Comparison of ENCODE assay signal across 8 cellular contexts in genomic region chr5:160269017-160269416, GRCh38. TPM values are rescaled to one million over a fixed set of nuclear protein-coding genes. Genes with fewer than 3 reads are reported as not detected.
A peak's percentile ranks its signal among the peaks of the same experiment; 100 is the strongest.
DNase-seq lines count a peak whose midpoint lies in the region; ATAC-seq and TF ChIP-seq lines count a peak whose summit lies in the region.
"Had no signal": no experiment of that assay in that cellular context is flagged by ENCODE, and none has a peak within 500 bp of the region (broad histone marks: within the 10 kb centered on the region; RNA-seq: fewer than 3 reads in every experiment).

No MANE protein-coding gene starts in this region.

- H3K27ac ChIP-seq in liver (ENCODE audit: low read depth in 1 of 2, low read length in 2 of 2) (peak overlapping the region; percentile 59 to 63), upper lobe of left lung (peak overlapping the region; percentile 72 to 83 (median 78))

- no peaks in the 10 kb centered on the region for H3K36me3 ChIP-seq in liver (ENCODE audit: control insufficient read depth in 4 of 4, insufficient read depth in 3 of 4, low read depth in 1 of 4, low read length in 3 of 4)
- peaks cover 0 to 2% (median 0%) of the 10 kb centered on the region in 4 donors for H3K36me3 ChIP-seq in upper lobe of left lung
- no peaks in the 10 kb centered on the region for H3K36me3 ChIP-seq in HAP-1 (replicated peaks)

- TF ChIP-seq POLR2A in upper lobe of left lung (IDR thresholded peaks at IDR 0.05) = no peak

- no peak overlapping the region for H3K9ac ChIP-seq in liver (ENCODE audit: low read depth in 1 of 2, low read length in 2 of 2)

- peak; percentile 70 to 90 for ATAC-seq in upper lobe of left lung (ENCODE audit: low FRiP score in 2 of 2)
- no peak for ATAC-seq in HG02678 (IDR thresholded peaks at IDR 0.05; ENCODE audit: unreplicated experiment)
- ATAC-seq in HG02938 (IDR thresholded peaks at IDR 0.05; ENCODE audit: unreplicated experiment) = no peak

- H3K4me3 ChIP-seq in cardiac fibroblast (replicated peaks in 1 of 2; ENCODE audit: low read depth in 2 of 2, low read length in 2 of 2) = no peak overlapping the region
- no peak overlapping the region for H3K4me3 ChIP-seq in liver (ENCODE audit: low read depth in 1 of 3, low read length in 3 of 3)
- H3K4me3 ChIP-seq in upper lobe of left lung = peak overlapping the region in 1 of 4 donors; percentile 12
- no peak overlapping the region for H3K4me3 ChIP-seq in HAP-1

- H3K9me3 ChIP-seq in liver (ENCODE audit: control insufficient read depth in 4 of 4, low read length in 3 of 4) (no peaks in the 10 kb centered on the region), upper lobe of left lung (no peaks in the 10 kb centered on the region), HAP-1 (no peaks in the 10 kb centered on the region)

- DNase-seq in NCI-H1436 treated with DMSO at 0.1 percent for 48 hours (lab: John Stamatoyannopoulos, UW) (peak; percentile 43), cardiac fibroblast (ENCODE audit: low read depth in 2 of 2) (peak; percentile 87 to 90), upper lobe of left lung (peak in 1 of 2 donors; percentile 97), HAP-1 (ENCODE audit: low spot score in 2 of 2) (no peak)
- DNase-seq: activated CD4-positive, alpha-beta T cell treated with anti-CD3 and anti-CD28 coated beads, Interleukin-2, amount 10 ng/mL, durations not matched to agents 24 days and 14 days had no signal

- peak in 1 of 4 donors; percentile 84 for TF ChIP-seq EP300 in upper lobe of left lung (IDR thresholded peaks at IDR 0.05)

- in situ Hi-C loops in HAP-1 (cut with MboI; ENCODE audit: low sequenced_read_pairs) = no loop called here

- peaks cover 0 to 11% (median 1%) of the 10 kb centered on the region in 4 donors for H3K4me1 ChIP-seq in liver (ENCODE audit: control insufficient read depth in 4 of 4, insufficient read depth in 4 of 4, low read length in 3 of 4)
- peaks cover 34 to 47% (median 41%) of the 10 kb centered on the region in 4 donors for H3K4me1 ChIP-seq in upper lobe of left lung
- H3K4me1 ChIP-seq in HAP-1 = no peaks in the 10 kb centered on the region

- TF ChIP-seq CTCF in cardiac fibroblast (IDR thresholded peaks at IDR 0.05; ENCODE audit: low read depth, low read length) (no peak), liver (IDR thresholded peaks at IDR 0.05; ENCODE audit: low read depth, low read length, missing input control) (no peak), upper lobe of left lung (IDR thresholded peaks at IDR 0.05) (no peak)

- WGBS in liver = 55% methylated on average over 10 of the region's 10 CpGs
- WGBS in upper lobe of left lung, 2 donors = 20 to 22% methylated on average over 9 to 10 of the region's 10 CpGs

- H3K27me3 ChIP-seq in liver (ENCODE audit: control insufficient read depth in 4 of 4, insufficient read depth in 4 of 4, low read length in 3 of 4) (no peaks in the 10 kb centered on the region), upper lobe of left lung (no peaks in the 10 kb centered on the region), HAP-1 (ENCODE audit: low read depth) (no peaks in the 10 kb centered on the region)

- no peak for TF ChIP-seq RAD21 in liver (IDR thresholded peaks at IDR 0.05)

TF ChIP-seq in liver, 16 proteins besides CTCF, POLR2A, EP300 and RAD21:
- TF ChIP-seq GABPA (IDR thresholded peaks at IDR 0.05 in 1 of 2, conservative IDR thresholded peaks at IDR 0.05 in 1 of 2) (no peak), FOXA2 (IDR thresholded peaks at IDR 0.05) (no peak), YY1 (IDR thresholded peaks at IDR 0.05) (no peak), EGR1 (IDR thresholded peaks at IDR 0.05; ENCODE audit: low read depth in 2 of 2) (no peak), TAF1 (conservative IDR thresholded peaks at IDR 0.05) (no peak), JUND (IDR thresholded peaks at IDR 0.05) (peak in 1 of 2 donors; percentile 20), REST (IDR thresholded peaks at IDR 0.05) (no peak), RXRA (IDR thresholded peaks at IDR 0.05) (peak; percentile 67 to 68), NR2F2 (IDR thresholded peaks at IDR 0.05) (peak; percentile 89), HNF4A (conservative IDR thresholded peaks at IDR 0.05) (no peak), ZBTB33 (IDR thresholded peaks at IDR 0.05) (no peak), SP1 (IDR thresholded peaks at IDR 0.05) (peak; percentile 28)
- TF ChIP-seq, protein P1, sequence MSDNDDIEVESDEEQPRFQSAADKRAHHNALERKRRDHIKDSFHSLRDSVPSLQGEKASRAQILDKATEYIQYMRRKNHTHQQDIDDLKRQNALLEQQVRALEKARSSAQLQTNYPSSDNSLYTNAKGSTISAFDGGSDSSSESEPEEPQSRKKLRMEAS (IDR thresholded peaks at IDR 0.05) = no peak
- TF ChIP-seq, protein P2, sequence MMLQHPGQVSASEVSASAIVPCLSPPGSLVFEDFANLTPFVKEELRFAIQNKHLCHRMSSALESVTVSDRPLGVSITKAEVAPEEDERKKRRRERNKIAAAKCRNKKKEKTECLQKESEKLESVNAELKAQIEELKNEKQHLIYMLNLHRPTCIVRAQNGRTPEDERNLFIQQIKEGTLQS (IDR thresholded peaks at IDR 0.05) = no peak

RNA-seq across cellular contexts. Expression of gene FABP6, which starts 39.7 kb away (rescaled TPM):
- total RNA-seq in liver = not detected
- not detected for polyA plus RNA-seq in liver
- 10 to 100 TPM in 2 of 6 donors, 1 to 10 TPM in 2, not detected in 2; 4.4 to 14.4 (median 9.1) TPM for total RNA-seq in upper lobe of left lung
- total RNA-seq: activated CD4-positive, alpha-beta T cell treated with anti-CD3 and anti-CD28 coated beads, Interleukin-2, amount 10 ng/mL, durations not matched to agents 24 days and 14 days had no signal

RNA-seq across cellular contexts. Expression of gene CCNJL, which starts 43.3 kb away (rescaled TPM):
- total RNA-seq in liver (under 1 TPM; 0.84 TPM), upper lobe of left lung (10 to 100 TPM; 15.6 to 25.2 (median 21.2) TPM)
- polyA plus RNA-seq in liver = under 1 TPM; 0.07 to 0.42 TPM
- total RNA-seq: activated CD4-positive, alpha-beta T cell treated with anti-CD3 and anti-CD28 coated beads, Interleukin-2, amount 10 ng/mL, durations not matched to agents 24 days and 14 days had no signal

Comparison
In these comparisons a context has a peak if more than half of its experiments do, and no peak if none do; other contexts are left out.
1. DNase-seq: peak in NCI-H1436 treated with DMSO at 0.1 percent for 48 hours (single experiment) and cardiac fibroblast (2 of 2); none in HAP-1 (0 of 2).
2. ATAC-seq: peak in upper lobe of left lung (2 of 2); none in HG02678 (single experiment) and HG02938 (single experiment).
3. RNA of gene CCNJL, which starts 43.3 kb away (total RNA-seq): 15.6 to 25.2 TPM in upper lobe of left lung; 0.84 TPM in liver; every median in the first group is over 4 times any median in the second.